Comparison of ENCODE assay signal across 1 cellular context in genomic region chr14:24695265-24696241, GRCh38.
TF ChIP-seq lines count a peak whose summit lies in the region.

No MANE protein-coding gene starts in this region.

TF ChIP-seq in GM12878, 131 proteins besides CTCF, POLR2A, EP300 and RAD21 (continued from another document and continues in another):
- TF ChIP-seq NKRF (conservative IDR thresholded peaks at IDR 0.05) (no peak), TBL1XR1 (IDR thresholded peaks at IDR 0.05; ENCODE audit: low read depth, low read length) (no peak), ZZZ3 (IDR thresholded peaks at IDR 0.05; ENCODE audit: control insufficient read depth, insufficient read length, low read depth) (no peak), ZNF24 (IDR thresholded peaks at IDR 0.05) (no peak), E2F4 (IDR thresholded peaks at IDR 0.05; ENCODE audit: low read depth, low read length) (no peak), POLR2AphosphoS5 (IDR thresholded peaks at IDR 0.05; ENCODE audit: low read length) (0 out of 2 replicates have a peak, but pooled peaks have one; percentile 22), PAX5 (IDR thresholded peaks at IDR 0.05; ENCODE audit: borderline replicate concordance, low read depth, low read length) (peak; percentile 80; the same call in 1 of the 2 replicates), SREBF1 (IDR thresholded peaks at IDR 0.05; ENCODE audit: low read length) (no peak), BRCA1 (IDR thresholded peaks at IDR 0.05; ENCODE audit: low read depth, low read length) (no peak), CHD1 (IDR thresholded peaks at IDR 0.05; ENCODE audit: low read depth, low read length) (no peak), ZNF687 (IDR thresholded peaks at IDR 0.05) (peak; percentile 96), NBN (IDR thresholded peaks at IDR 0.05) (peak; percentile 84), HDAC6 (IDR thresholded peaks at IDR 0.05; ENCODE audit: unreplicated experiment) (no peak), NFIC (IDR thresholded peaks at IDR 0.05; ENCODE audit: low read depth, low read length) (no peak), RB1 (IDR thresholded peaks at IDR 0.05; ENCODE audit: borderline replicate concordance) (no peak), MYC (IDR thresholded peaks at IDR 0.05; ENCODE audit: insufficient read depth, insufficient read length, insufficient replicate concordance, low read length, severe bottlenecking) (no peak), NFXL1 (IDR thresholded peaks at IDR 0.05; ENCODE audit: borderline replicate concordance) (no peak), SMC3 (IDR thresholded peaks at IDR 0.05; ENCODE audit: borderline replicate concordance, low read length) (no peak), NRF1 (conservative IDR thresholded peaks at IDR 0.05; ENCODE audit: low read depth, low read length) (no peak), SIX5 (IDR thresholded peaks at IDR 0.05; ENCODE audit: low read depth, low read length, severe bottlenecking) (no peak), SMAD5 (IDR thresholded peaks at IDR 0.05; ENCODE audit: low read depth) (no peak), HDGF (IDR thresholded peaks at IDR 0.05) (peak; percentile 68; the same call in 1 of the 2 replicates), TCF7 (IDR thresholded peaks at IDR 0.05; ENCODE audit: borderline replicate concordance) (no peak), SMARCA5 (IDR thresholded peaks at IDR 0.05) (no peak), GABPA (IDR thresholded peaks at IDR 0.05; ENCODE audit: low read depth) (no peak), PML (IDR thresholded peaks at IDR 0.05; ENCODE audit: low read length) (no peak), POLR2AphosphoS2 (IDR thresholded peaks at IDR 0.05; ENCODE audit: low read depth, low read length) (no peak), HDAC2 (IDR thresholded peaks at IDR 0.05) (no peak), ZNF207 (IDR thresholded peaks at IDR 0.05; ENCODE audit: borderline replicate concordance) (no peak), MEF2B (IDR thresholded peaks at IDR 0.05; ENCODE audit: partially characterized antibody, poor library complexity, severe bottlenecking) (peak; percentile 17), MEF2A (IDR thresholded peaks at IDR 0.05; ENCODE audit: insufficient read depth, low read depth, low read length) (no peak)
- TF ChIP-seq, protein P1, sequence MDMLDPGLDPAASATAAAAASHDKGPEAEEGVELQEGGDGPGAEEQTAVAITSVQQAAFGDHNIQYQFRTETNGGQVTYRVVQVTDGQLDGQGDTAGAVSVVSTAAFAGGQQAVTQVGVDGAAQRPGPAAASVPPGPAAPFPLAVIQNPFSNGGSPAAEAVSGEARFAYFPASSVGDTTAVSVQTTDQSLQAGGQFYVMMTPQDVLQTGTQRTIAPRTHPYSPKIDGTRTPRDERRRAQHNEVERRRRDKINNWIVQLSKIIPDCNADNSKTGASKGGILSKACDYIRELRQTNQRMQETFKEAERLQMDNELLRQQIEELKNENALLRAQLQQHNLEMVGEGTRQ (IDR thresholded peaks at IDR 0.05; ENCODE audit: borderline replicate concordance, low read depth, low read length) = no peak
- TF ChIP-seq, protein P2, sequence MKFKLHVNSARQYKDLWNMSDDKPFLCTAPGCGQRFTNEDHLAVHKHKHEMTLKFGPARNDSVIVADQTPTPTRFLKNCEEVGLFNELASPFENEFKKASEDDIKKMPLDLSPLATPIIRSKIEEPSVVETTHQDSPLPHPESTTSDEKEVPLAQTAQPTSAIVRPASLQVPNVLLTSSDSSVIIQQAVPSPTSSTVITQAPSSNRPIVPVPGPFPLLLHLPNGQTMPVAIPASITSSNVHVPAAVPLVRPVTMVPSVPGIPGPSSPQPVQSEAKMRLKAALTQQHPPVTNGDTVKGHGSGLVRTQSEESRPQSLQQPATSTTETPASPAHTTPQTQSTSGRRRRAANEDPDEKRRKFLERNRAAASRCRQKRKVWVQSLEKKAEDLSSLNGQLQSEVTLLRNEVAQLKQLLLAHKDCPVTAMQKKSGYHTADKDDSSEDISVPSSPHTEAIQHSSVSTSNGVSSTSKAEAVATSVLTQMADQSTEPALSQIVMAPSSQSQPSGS (IDR thresholded peaks at IDR 0.05; ENCODE audit: low read length) = 0 out of 2 replicates have a peak, but pooled peaks have one; percentile 33
- TF ChIP-seq, protein P3, sequence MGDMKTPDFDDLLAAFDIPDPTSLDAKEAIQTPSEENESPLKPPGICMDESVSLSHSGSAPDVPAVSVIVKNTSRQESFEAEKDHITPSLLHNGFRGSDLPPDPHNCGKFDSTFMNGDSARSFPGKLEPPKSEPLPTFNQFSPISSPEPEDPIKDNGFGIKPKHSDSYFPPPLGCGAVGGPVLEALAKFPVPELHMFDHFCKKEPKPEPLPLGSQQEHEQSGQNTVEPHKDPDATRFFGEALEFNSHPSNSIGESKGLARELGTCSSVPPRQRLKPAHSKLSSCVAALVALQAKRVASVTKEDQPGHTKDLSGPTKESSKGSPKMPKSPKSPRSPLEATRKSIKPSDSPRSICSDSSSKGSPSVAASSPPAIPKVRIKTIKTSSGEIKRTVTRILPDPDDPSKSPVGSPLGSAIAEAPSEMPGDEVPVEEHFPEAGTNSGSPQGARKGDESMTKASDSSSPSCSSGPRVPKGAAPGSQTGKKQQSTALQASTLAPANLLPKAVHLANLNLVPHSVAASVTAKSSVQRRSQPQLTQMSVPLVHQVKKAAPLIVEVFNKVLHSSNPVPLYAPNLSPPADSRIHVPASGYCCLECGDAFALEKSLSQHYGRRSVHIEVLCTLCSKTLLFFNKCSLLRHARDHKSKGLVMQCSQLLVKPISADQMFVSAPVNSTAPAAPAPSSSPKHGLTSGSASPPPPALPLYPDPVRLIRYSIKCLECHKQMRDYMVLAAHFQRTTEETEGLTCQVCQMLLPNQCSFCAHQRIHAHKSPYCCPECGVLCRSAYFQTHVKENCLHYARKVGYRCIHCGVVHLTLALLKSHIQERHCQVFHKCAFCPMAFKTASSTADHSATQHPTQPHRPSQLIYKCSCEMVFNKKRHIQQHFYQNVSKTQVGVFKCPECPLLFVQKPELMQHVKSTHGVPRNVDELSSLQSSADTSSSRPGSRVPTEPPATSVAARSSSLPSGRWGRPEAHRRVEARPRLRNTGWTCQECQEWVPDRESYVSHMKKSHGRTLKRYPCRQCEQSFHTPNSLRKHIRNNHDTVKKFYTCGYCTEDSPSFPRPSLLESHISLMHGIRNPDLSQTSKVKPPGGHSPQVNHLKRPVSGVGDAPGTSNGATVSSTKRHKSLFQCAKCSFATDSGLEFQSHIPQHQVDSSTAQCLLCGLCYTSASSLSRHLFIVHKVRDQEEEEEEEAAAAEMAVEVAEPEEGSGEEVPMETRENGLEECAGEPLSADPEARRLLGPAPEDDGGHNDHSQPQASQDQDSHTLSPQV (IDR thresholded peaks at IDR 0.05) = no peak
- TF ChIP-seq, protein P4, sequence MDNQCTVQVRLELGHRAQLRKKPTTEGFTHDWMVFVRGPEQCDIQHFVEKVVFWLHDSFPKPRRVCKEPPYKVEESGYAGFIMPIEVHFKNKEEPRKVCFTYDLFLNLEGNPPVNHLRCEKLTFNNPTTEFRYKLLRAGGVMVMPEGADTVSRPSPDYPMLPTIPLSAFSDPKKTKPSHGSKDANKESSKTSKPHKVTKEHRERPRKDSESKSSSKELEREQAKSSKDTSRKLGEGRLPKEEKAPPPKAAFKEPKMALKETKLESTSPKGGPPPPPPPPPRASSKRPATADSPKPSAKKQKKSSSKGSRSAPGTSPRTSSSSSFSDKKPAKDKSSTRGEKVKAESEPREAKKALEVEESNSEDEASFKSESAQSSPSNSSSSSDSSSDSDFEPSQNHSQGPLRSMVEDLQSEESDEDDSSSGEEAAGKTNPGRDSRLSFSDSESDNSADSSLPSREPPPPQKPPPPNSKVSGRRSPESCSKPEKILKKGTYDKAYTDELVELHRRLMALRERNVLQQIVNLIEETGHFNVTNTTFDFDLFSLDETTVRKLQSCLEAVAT (IDR thresholded peaks at IDR 0.05) = 0 out of 2 replicates have a peak, but pooled peaks have one; percentile 19
- TF ChIP-seq, protein P5, sequence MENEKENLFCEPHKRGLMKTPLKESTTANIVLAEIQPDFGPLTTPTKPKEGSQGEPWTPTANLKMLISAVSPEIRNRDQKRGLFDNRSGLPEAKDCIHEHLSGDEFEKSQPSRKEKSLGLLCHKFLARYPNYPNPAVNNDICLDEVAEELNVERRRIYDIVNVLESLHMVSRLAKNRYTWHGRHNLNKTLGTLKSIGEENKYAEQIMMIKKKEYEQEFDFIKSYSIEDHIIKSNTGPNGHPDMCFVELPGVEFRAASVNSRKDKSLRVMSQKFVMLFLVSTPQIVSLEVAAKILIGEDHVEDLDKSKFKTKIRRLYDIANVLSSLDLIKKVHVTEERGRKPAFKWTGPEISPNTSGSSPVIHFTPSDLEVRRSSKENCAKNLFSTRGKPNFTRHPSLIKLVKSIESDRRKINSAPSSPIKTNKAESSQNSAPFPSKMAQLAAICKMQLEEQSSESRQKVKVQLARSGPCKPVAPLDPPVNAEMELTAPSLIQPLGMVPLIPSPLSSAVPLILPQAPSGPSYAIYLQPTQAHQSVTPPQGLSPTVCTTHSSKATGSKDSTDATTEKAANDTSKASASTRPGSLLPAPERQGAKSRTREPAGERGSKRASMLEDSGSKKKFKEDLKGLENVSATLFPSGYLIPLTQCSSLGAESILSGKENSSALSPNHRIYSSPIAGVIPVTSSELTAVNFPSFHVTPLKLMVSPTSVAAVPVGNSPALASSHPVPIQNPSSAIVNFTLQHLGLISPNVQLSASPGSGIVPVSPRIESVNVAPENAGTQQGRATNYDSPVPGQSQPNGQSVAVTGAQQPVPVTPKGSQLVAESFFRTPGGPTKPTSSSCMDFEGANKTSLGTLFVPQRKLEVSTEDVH (IDR thresholded peaks at IDR 0.05; ENCODE audit: low read depth, partially characterized antibody) = no peak
- TF ChIP-seq, protein P6, sequence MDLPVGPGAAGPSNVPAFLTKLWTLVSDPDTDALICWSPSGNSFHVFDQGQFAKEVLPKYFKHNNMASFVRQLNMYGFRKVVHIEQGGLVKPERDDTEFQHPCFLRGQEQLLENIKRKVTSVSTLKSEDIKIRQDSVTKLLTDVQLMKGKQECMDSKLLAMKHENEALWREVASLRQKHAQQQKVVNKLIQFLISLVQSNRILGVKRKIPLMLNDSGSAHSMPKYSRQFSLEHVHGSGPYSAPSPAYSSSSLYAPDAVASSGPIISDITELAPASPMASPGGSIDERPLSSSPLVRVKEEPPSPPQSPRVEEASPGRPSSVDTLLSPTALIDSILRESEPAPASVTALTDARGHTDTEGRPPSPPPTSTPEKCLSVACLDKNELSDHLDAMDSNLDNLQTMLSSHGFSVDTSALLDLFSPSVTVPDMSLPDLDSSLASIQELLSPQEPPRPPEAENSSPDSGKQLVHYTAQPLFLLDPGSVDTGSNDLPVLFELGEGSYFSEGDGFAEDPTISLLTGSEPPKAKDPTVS (IDR thresholded peaks at IDR 0.05; ENCODE audit: low read depth, low read length) = no peak
